1 cellular context compared by ENCODE assay signal in genomic region chr3:125931355-125931880, GRCh38.
A peak's percentile ranks its signal among the peaks of the same experiment; 100 is the strongest.
TF ChIP-seq lines count a peak whose summit lies in the region.

No MANE protein-coding gene starts in this region.

TF ChIP-seq in HepG2, 621 proteins besides CTCF, POLR2A, EP300 and RAD21:
- TF ChIP-seq ZNF12 (CRISPR knock-in tag; IDR thresholded peaks at IDR 0.05) (0 out of 2 replicates have a peak, but pooled peaks have one; percentile 21), ZNF687 (CRISPR knock-in tag; IDR thresholded peaks at IDR 0.05) (peak; percentile 37)
TF ChIP-seq in HepG2: peak in this region for 2; not testable (repeated sequence) for 619.
